2 cellular contexts compared by ENCODE assay signal in the genomic region with DNA sequence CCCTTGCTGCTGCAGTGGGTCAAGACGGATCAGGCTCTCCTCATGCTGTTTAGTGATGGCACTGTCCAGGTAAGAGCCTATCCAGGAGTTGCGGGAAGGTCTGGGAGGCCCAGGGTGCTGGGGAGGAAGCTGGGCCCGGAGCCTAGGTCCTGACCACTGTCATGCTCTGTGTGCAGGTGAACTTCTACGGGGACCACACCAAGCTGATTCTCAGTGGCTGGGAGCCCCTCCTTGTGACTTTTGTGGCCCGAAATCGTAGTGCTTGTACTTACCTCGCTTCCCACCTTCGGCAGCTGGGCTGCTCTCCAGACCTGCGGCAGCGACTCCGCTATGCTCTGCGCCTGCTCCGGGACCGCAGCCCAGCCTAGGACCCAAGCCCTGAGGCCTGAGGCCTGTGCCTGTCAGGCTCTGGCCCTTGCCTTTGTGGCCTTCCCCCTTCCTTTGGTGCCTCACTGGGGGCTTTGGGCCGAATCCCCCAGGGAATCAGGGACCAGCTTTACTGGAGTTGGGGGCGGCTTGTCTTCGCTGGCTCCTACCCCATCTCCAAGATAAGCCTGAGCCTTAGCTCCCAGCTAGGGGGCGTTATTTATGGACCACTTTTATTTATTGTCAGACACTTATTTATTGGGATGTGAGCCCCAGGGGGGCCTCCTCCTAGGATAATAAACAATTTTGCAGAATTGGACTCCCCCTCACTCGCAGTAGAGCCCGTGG.
TF ChIP-seq lines count a peak whose summit lies in the region.

No MANE protein-coding gene starts in this region.

TF ChIP-seq in SK-N-SH, 30 proteins besides CTCF, POLR2A, EP300 and RAD21 (continued from another document):
- TF ChIP-seq IRF3 (IDR thresholded peaks at IDR 0.05; ENCODE audit: low read depth, low read length) (no peak), GABPA (IDR thresholded peaks at IDR 0.05; ENCODE audit: low read depth) (no peak), RCOR1 (IDR thresholded peaks at IDR 0.05; ENCODE audit: low read length) (no peak), MXI1 (IDR thresholded peaks at IDR 0.05; ENCODE audit: low read depth, low read length) (no peak), JUND (IDR thresholded peaks at IDR 0.05) (no peak), ZBTB33 (IDR thresholded peaks at IDR 0.05; ENCODE audit: borderline replicate concordance, low read depth) (no peak), SMC3 (IDR thresholded peaks at IDR 0.05; ENCODE audit: low read depth, low read length) (no peak), POLR2AphosphoS5 (IDR thresholded peaks at IDR 0.05; ENCODE audit: low read depth, low read length) (no peak), RXRA (IDR thresholded peaks at IDR 0.05; ENCODE audit: borderline replicate concordance, low read depth) (no peak)
- TF ChIP-seq, protein P1, sequence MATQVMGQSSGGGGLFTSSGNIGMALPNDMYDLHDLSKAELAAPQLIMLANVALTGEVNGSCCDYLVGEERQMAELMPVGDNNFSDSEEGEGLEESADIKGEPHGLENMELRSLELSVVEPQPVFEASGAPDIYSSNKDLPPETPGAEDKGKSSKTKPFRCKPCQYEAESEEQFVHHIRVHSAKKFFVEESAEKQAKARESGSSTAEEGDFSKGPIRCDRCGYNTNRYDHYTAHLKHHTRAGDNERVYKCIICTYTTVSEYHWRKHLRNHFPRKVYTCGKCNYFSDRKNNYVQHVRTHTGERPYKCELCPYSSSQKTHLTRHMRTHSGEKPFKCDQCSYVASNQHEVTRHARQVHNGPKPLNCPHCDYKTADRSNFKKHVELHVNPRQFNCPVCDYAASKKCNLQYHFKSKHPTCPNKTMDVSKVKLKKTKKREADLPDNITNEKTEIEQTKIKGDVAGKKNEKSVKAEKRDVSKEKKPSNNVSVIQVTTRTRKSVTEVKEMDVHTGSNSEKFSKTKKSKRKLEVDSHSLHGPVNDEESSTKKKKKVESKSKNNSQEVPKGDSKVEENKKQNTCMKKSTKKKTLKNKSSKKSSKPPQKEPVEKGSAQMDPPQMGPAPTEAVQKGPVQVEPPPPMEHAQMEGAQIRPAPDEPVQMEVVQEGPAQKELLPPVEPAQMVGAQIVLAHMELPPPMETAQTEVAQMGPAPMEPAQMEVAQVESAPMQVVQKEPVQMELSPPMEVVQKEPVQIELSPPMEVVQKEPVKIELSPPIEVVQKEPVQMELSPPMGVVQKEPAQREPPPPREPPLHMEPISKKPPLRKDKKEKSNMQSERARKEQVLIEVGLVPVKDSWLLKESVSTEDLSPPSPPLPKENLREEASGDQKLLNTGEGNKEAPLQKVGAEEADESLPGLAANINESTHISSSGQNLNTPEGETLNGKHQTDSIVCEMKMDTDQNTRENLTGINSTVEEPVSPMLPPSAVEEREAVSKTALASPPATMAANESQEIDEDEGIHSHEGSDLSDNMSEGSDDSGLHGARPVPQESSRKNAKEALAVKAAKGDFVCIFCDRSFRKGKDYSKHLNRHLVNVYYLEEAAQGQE (IDR thresholded peaks at IDR 0.05; ENCODE audit: low read depth, low read length), result no peak

TF ChIP-seq in SK-N-SH treated with all-trans-retinoic acid at 6 μM for 48 hours, 23 proteins besides CTCF, POLR2A, EP300 and RAD21 (continued from another document):
- TF ChIP-seq PATZ1 (CRISPR knock-in tag; IDR thresholded peaks at IDR 0.05; ENCODE audit: borderline replicate concordance), result no peak
- TF ChIP-seq GLIS3 (CRISPR knock-in tag; IDR thresholded peaks at IDR 0.05), result no peak
- no peak for TF ChIP-seq ZNF565 (CRISPR knock-in tag; conservative IDR thresholded peaks at IDR 0.05; ENCODE audit: low read depth)
- TF ChIP-seq CSDC2 (CRISPR knock-in tag; IDR thresholded peaks at IDR 0.05), result no peak
- TF ChIP-seq BACH2 (CRISPR knock-in tag; IDR thresholded peaks at IDR 0.05; ENCODE audit: borderline replicate concordance), result no peak
- TF ChIP-seq TOX (CRISPR knock-in tag; IDR thresholded peaks at IDR 0.05; ENCODE audit: borderline replicate concordance), result no peak
- TF ChIP-seq, protein P2, sequence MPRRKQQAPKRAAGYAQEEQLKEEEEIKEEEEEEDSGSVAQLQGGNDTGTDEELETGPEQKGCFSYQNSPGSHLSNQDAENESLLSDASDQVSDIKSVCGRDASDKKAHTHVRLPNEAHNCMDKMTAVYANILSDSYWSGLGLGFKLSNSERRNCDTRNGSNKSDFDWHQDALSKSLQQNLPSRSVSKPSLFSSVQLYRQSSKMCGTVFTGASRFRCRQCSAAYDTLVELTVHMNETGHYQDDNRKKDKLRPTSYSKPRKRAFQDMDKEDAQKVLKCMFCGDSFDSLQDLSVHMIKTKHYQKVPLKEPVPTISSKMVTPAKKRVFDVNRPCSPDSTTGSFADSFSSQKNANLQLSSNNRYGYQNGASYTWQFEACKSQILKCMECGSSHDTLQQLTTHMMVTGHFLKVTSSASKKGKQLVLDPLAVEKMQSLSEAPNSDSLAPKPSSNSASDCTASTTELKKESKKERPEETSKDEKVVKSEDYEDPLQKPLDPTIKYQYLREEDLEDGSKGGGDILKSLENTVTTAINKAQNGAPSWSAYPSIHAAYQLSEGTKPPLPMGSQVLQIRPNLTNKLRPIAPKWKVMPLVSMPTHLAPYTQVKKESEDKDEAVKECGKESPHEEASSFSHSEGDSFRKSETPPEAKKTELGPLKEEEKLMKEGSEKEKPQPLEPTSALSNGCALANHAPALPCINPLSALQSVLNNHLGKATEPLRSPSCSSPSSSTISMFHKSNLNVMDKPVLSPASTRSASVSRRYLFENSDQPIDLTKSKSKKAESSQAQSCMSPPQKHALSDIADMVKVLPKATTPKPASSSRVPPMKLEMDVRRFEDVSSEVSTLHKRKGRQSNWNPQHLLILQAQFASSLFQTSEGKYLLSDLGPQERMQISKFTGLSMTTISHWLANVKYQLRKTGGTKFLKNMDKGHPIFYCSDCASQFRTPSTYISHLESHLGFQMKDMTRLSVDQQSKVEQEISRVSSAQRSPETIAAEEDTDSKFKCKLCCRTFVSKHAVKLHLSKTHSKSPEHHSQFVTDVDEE (CRISPR knock-in tag; IDR thresholded peaks at IDR 0.05), result no peak
- no peak for TF ChIP-seq POU6F1 (CRISPR knock-in tag; IDR thresholded peaks at IDR 0.05; ENCODE audit: borderline replicate concordance, low read depth)
TF ChIP-seq in SK-N-SH treated with all-trans-retinoic acid at 6 μM for 48 hours: peak in this region for 0.
